In genomic region chr12:69929531-69929930, GRCh38 we compare ENCODE assay signal across 15 cellular contexts.
"Had no signal": no experiment of that assay in that cellular context is flagged by ENCODE, and none has a peak within 500 bp of the region (broad histone marks: within the 10 kb centered on the region; RNA-seq: fewer than 3 reads in every experiment).

No MANE protein-coding gene starts in this region.

- H3K36me3 ChIP-seq: cardiac muscle cell, ovary, thoracic aorta had no signal

- H3K27ac ChIP-seq: cardiac muscle cell, ovary, thoracic aorta had no signal

- H3K9me3 ChIP-seq: ovary, thoracic aorta had no signal

- DNase-seq: activated CD4-positive, alpha-beta T cell treated with anti-CD3 and anti-CD28 coated beads, Interleukin-2, amount 50 U/mL, for 48 hours; activated CD4-positive, CD25-positive, alpha-beta regulatory T cell treated with anti-CD3 and anti-CD28 coated beads, Interleukin-2, amount 50 U/mL, for 72 hours; activated CD8-positive, alpha-beta memory T cell treated with anti-CD3 and anti-CD28 coated beads, Interleukin-2, amount 10 ng/mL, durations not matched to agents 7 days and 5 days; activated gamma-delta T cell; activated T-cell treated with anti-CD3 and anti-CD28 coated beads, Interleukin-2, amount 50 U/mL, for 4 hours; anterior cingulate cortex; hippocampal formation; left cardiac atrium; nephron progenitor cell; ovary; stimulated activated CD4-positive, alpha-beta T cell treated with anti-CD3 and anti-CD28 coated beads, Interleukin-15, amount 100 ng/mL, for 24 hours; stimulated activated CD4-positive, alpha-beta T cell treated with anti-CD3 and anti-CD28 coated beads, Interleukin-4, amount 100 ng/mL, for 24 hours; stimulated activated naive CD8-positive, alpha-beta T cell treated with anti-CD3 and anti-CD28 coated beads, Interleukin-15, amount 100 ng/mL, for 72 hours had no signal

- H3K4me3 ChIP-seq: cardiac muscle cell, ovary, thoracic aorta had no signal

- H3K27me3 ChIP-seq: cardiac muscle cell, ovary had no signal
